In the genomic region with DNA sequence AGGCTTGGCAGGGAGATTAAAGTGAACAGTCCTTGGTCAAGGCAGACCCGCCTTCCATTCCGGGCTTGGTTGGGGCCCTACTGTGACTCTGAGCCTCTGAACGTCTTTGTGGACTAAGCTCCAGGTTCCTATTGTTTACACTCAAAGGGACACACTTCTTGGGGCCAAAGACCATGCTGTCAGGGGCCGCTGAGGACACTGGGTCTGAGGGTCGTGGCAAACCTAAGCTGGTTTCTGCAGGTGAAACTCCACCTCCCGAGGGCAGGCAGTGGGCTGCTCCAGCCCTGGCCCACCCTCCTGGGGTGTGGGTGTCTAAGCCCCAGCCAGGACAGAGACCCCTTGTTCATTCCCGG, we compare ENCODE assay signal across 11 cellular contexts. TPM values are rescaled to one million over a fixed set of nuclear protein-coding genes. Genes with fewer than 3 reads are reported as not detected.
A peak's percentile ranks its signal among the peaks of the same experiment; 100 is the strongest.
DNase-seq lines count a peak whose midpoint lies in the region; ATAC-seq and TF ChIP-seq lines count a peak whose summit lies in the region.
"Had no signal": no experiment of that assay in that cellular context is flagged by ENCODE, and none has a peak within 500 bp of the region (broad histone marks: within the 10 kb centered on the region; RNA-seq: fewer than 3 reads in every experiment).

No MANE protein-coding gene starts in this region.

- H3K4me3 ChIP-seq in right cardiac atrium (ENCODE audit: low read length) (no peak overlapping the region), thoracic aorta (no peak overlapping the region)

- no peaks in the 10 kb centered on the region for H3K27me3 Mint-ChIP-seq in activated CD8-positive, alpha-beta T cell treated with anti-CD3 and anti-CD28 coated beads, Interleukin-2, amount 10 ng/mL, durations not matched to agents 7 days and 5 days (ENCODE audit: low read depth)

- POLR2A ChIA-PET in activated CD8-positive, alpha-beta T cell treated with anti-CD3 and anti-CD28 coated beads, Interleukin-2, amount 10 ng/mL, durations not matched to agents 7 days and 5 days (lab: Charles Lee) = interaction anchor here (1.1 kb wide), 1 partner anchor 82 kb away, joined by 5 read pairs; a partner anchor contains a TSS

- peak overlapping the region; percentile 97 for H3K27ac Mint-ChIP-seq in activated CD8-positive, alpha-beta T cell treated with anti-CD3 and anti-CD28 coated beads, Interleukin-2, amount 10 ng/mL, durations not matched to agents 7 days and 5 days

- no peaks in the 10 kb centered on the region for H3K27me3 ChIP-seq in right cardiac atrium (ENCODE audit: control insufficient read depth, insufficient read depth)
- H3K27me3 ChIP-seq in thoracic aorta (replicated peaks; ENCODE audit: insufficient read depth) = no peaks in the 10 kb centered on the region

- peaks cover 25% of the 10 kb centered on the region for H3K36me3 ChIP-seq in thoracic aorta

- H3K9me3 ChIP-seq in right cardiac atrium (ENCODE audit: control insufficient read depth, low read length) (no peaks in the 10 kb centered on the region), thoracic aorta (no peaks in the 10 kb centered on the region)

- CTCF ChIA-PET in activated CD8-positive, alpha-beta T cell treated with anti-CD3 and anti-CD28 coated beads, Interleukin-2, amount 10 ng/mL, durations not matched to agents 7 days and 5 days (lab: Charles Lee) = interaction anchor here (0.8 to 1.7 kb wide), 5 partner anchors 42 to 108 kb away, joined by 3 to 5 read pairs (median 5); a partner anchor contains a TSS

- peak; percentile 53 for DNase-seq in activated effector memory CD4-positive, alpha-beta T cell treated with anti-CD3 and anti-CD28 coated beads, Interleukin-2, amount 50 U/mL, for 16 hours
- no peak for DNase-seq in activated effector memory CD4-positive, alpha-beta T cell treated with Interleukin-2 at 50 U/mL for 16 hours
- DNase-seq in activated CD8-positive, alpha-beta T cell treated with anti-CD3 and anti-CD28 coated beads, Interleukin-2, amount 10 ng/mL, durations not matched to agents 7 days and 5 days = no peak
- DNase-seq in right cardiac atrium (peak in 1 of 3 donors; percentile 50), thoracic aorta (ENCODE audit: low spot score) (no peak), CD1c-positive myeloid dendritic cell (ENCODE audit: extremely low spot score) (no peak), mesenteric fat pad (ENCODE audit: low spot score) (no peak), NCI-H2171 treated with DMSO at 0.1 percent for 48 hours (lab: John Stamatoyannopoulos, UW) (no peak)
- DNase-seq: caudate nucleus, NCI-H2029 treated with DMSO at 0.1 percent for 48 hours, RPMI8226 had no signal

- no peak overlapping the region for H3K4me3 Mint-ChIP-seq in activated CD8-positive, alpha-beta T cell treated with anti-CD3 and anti-CD28 coated beads, Interleukin-2, amount 10 ng/mL, durations not matched to agents 7 days and 5 days

- H3K4me1 ChIP-seq in right cardiac atrium (ENCODE audit: control insufficient read depth, insufficient read depth, low read length) (peaks cover 8% of the 10 kb centered on the region), thoracic aorta (ENCODE audit: control insufficient read depth in 1 of 2, low read depth in 2 of 2) (peaks cover 60 to 80% of the 10 kb centered on the region in 2 donors)

- intact Hi-C loops in right cardiac atrium (cut with DNase I) = loop anchor here in 1 of 4 donors (5.0 kb wide), 1 partner anchor 76 kb away; no protein-coding TSS in a partner anchor

- H3K4me1 Mint-ChIP-seq in activated CD8-positive, alpha-beta T cell treated with anti-CD3 and anti-CD28 coated beads, Interleukin-2, amount 10 ng/mL, durations not matched to agents 7 days and 5 days (ENCODE audit: low read depth) = peaks cover 49% of the 10 kb centered on the region

- H3K36me3 Mint-ChIP-seq in activated CD8-positive, alpha-beta T cell treated with anti-CD3 and anti-CD28 coated beads, Interleukin-2, amount 10 ng/mL, durations not matched to agents 7 days and 5 days (ENCODE audit: low read depth) = peaks cover 20% of the 10 kb centered on the region

- 79% methylated on average over 7 of the region's 7 CpGs for WGBS in right cardiac atrium

- H3K9me3 Mint-ChIP-seq in activated CD8-positive, alpha-beta T cell treated with anti-CD3 and anti-CD28 coated beads, Interleukin-2, amount 10 ng/mL, durations not matched to agents 7 days and 5 days (ENCODE audit: insufficient read depth) = no peaks in the 10 kb centered on the region

- H3K27ac ChIP-seq in right cardiac atrium (ENCODE audit: low read length) (peak overlapping the region; percentile 22), thoracic aorta (peak overlapping the region; percentile 83 to 87)

- TF ChIP-seq CTCF in thoracic aorta (IDR thresholded peaks at IDR 0.05) = no peak

- ATAC-seq in activated CD8-positive, alpha-beta T cell treated with anti-CD3 and anti-CD28 coated beads, Interleukin-2, amount 10 ng/mL, durations not matched to agents 7 days and 5 days = no peak
- ATAC-seq in right cardiac atrium (no peak), thoracic aorta (ENCODE audit: insufficient number of reproducible peaks, low FRiP score, low read depth) (no peak)

RNA-seq across cellular contexts. Expression of a gene that starts 43.1 kb away (rescaled TPM):
- total RNA-seq in activated CD8-positive, alpha-beta T cell treated with anti-CD3 and anti-CD28 coated beads, Interleukin-2, amount 10 ng/mL, durations not matched to agents 7 days and 5 days = 10 to 100 TPM; 59.0 to 63.6 TPM
- 100 to 1,000 TPM; 720 to 770 (median 741) TPM for total RNA-seq in right cardiac atrium
- polyA plus RNA-seq in right cardiac atrium = 929 TPM
- total RNA-seq in thoracic aorta = 1,000 to 10,000 TPM; 1,342 to 1,977 TPM
- 165 TPM for total RNA-seq in mesenteric fat pad
